Comparison of ENCODE assay signal across 3 cellular contexts in genomic region chr5:123441408-123441807, GRCh38.
TF ChIP-seq lines count a peak whose summit lies in the region.

No MANE protein-coding gene starts in this region.

TF ChIP-seq in SK-N-SH treated with all-trans-retinoic acid at 6 μM for 48 hours, 23 proteins besides CTCF, POLR2A, EP300 and RAD21 (continued from another document):
- no peak for TF ChIP-seq ARNTL (CRISPR knock-in tag; IDR thresholded peaks at IDR 0.05; ENCODE audit: borderline replicate concordance, low read depth)
TF ChIP-seq in SK-N-SH treated with all-trans-retinoic acid at 6 μM for 48 hours: peak in this region for 1.

TF ChIP-seq in SK-N-SH, 30 proteins besides CTCF, POLR2A, EP300 and RAD21:
- TF ChIP-seq, protein P1, sequence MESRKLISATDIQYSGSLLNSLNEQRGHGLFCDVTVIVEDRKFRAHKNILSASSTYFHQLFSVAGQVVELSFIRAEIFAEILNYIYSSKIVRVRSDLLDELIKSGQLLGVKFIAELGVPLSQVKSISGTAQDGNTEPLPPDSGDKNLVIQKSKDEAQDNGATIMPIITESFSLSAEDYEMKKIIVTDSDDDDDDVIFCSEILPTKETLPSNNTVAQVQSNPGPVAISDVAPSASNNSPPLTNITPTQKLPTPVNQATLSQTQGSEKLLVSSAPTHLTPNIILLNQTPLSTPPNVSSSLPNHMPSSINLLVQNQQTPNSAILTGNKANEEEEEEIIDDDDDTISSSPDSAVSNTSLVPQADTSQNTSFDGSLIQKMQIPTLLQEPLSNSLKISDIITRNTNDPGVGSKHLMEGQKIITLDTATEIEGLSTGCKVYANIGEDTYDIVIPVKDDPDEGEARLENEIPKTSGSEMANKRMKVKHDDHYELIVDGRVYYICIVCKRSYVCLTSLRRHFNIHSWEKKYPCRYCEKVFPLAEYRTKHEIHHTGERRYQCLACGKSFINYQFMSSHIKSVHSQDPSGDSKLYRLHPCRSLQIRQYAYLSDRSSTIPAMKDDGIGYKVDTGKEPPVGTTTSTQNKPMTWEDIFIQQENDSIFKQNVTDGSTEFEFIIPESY (IDR thresholded peaks at IDR 0.05; ENCODE audit: borderline replicate concordance, low read depth), result no peak
- TF ChIP-seq MAX (IDR thresholded peaks at IDR 0.05; ENCODE audit: low read depth), result no peak
- no peak for TF ChIP-seq GATA2 (CRISPR knock-in tag; IDR thresholded peaks at IDR 0.05)
- TF ChIP-seq RFX5 (IDR thresholded peaks at IDR 0.05; ENCODE audit: low read length), result no peak
- no peak for TF ChIP-seq POLR2AphosphoS5 (IDR thresholded peaks at IDR 0.05; ENCODE audit: low read depth, low read length)
- TF ChIP-seq FOXJ3 (CRISPR knock-in tag; IDR thresholded peaks at IDR 0.05), result no peak
- TF ChIP-seq JUND (IDR thresholded peaks at IDR 0.05), result no peak
- no peak for TF ChIP-seq RCOR1 (IDR thresholded peaks at IDR 0.05; ENCODE audit: low read length)
- no peak for TF ChIP-seq CHD2 (IDR thresholded peaks at IDR 0.05; ENCODE audit: low read length, partially characterized antibody)
- TF ChIP-seq, protein P2, sequence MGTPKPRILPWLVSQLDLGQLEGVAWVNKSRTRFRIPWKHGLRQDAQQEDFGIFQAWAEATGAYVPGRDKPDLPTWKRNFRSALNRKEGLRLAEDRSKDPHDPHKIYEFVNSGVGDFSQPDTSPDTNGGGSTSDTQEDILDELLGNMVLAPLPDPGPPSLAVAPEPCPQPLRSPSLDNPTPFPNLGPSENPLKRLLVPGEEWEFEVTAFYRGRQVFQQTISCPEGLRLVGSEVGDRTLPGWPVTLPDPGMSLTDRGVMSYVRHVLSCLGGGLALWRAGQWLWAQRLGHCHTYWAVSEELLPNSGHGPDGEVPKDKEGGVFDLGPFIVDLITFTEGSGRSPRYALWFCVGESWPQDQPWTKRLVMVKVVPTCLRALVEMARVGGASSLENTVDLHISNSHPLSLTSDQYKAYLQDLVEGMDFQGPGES (IDR thresholded peaks at IDR 0.05; ENCODE audit: low read depth, low read length), result no peak
- no peak for TF ChIP-seq RXRA (IDR thresholded peaks at IDR 0.05; ENCODE audit: borderline replicate concordance, low read depth)
- TF ChIP-seq NRF1 (IDR thresholded peaks at IDR 0.05; ENCODE audit: low read depth, low read length), result no peak
- TF ChIP-seq GABPA (IDR thresholded peaks at IDR 0.05; ENCODE audit: low read depth), result no peak
- TF ChIP-seq FOXM1 (IDR thresholded peaks at IDR 0.05; ENCODE audit: low read depth), result no peak
- no peak for TF ChIP-seq PBX3 (IDR thresholded peaks at IDR 0.05)

TF ChIP-seq in HepG2, 621 proteins besides CTCF, POLR2A, EP300 and RAD21 (continued from another document):
- TF ChIP-seq IKZF5 (CRISPR knock-in tag; IDR thresholded peaks at IDR 0.05) (no peak), ZNF501 (CRISPR knock-in tag; IDR thresholded peaks at IDR 0.05) (no peak), ZNF747 (CRISPR knock-in tag; IDR thresholded peaks at IDR 0.05; ENCODE audit: borderline replicate concordance) (no peak), ADNP (CRISPR knock-in tag; IDR thresholded peaks at IDR 0.05) (no peak), ZNF674 (CRISPR knock-in tag; IDR thresholded peaks at IDR 0.05; ENCODE audit: low read depth) (no peak), POLR2AphosphoS2 (IDR thresholded peaks at IDR 0.05; ENCODE audit: low read depth, low read length) (no peak), ZKSCAN1 (IDR thresholded peaks at IDR 0.05; ENCODE audit: low read length) (no peak), ARNT2 (CRISPR knock-in tag; IDR thresholded peaks at IDR 0.05; ENCODE audit: low read depth) (no peak), ZEB1 (IDR thresholded peaks at IDR 0.05; ENCODE audit: insufficient replicate concordance, low read depth) (no peak), ZNF382 (CRISPR knock-in tag; IDR thresholded peaks at IDR 0.05; ENCODE audit: borderline replicate concordance) (no peak), MXI1 (IDR thresholded peaks at IDR 0.05; ENCODE audit: borderline replicate concordance, low read depth, low read length) (no peak), HNRNPLL (IDR thresholded peaks at IDR 0.05; ENCODE audit: low read depth, low read length, poor library complexity, severe bottlenecking) (no peak), MLXIP (CRISPR knock-in tag; IDR thresholded peaks at IDR 0.05; ENCODE audit: borderline replicate concordance) (no peak), ZNF24 (IDR thresholded peaks at IDR 0.05) (no peak)
- TF ChIP-seq, protein P3, sequence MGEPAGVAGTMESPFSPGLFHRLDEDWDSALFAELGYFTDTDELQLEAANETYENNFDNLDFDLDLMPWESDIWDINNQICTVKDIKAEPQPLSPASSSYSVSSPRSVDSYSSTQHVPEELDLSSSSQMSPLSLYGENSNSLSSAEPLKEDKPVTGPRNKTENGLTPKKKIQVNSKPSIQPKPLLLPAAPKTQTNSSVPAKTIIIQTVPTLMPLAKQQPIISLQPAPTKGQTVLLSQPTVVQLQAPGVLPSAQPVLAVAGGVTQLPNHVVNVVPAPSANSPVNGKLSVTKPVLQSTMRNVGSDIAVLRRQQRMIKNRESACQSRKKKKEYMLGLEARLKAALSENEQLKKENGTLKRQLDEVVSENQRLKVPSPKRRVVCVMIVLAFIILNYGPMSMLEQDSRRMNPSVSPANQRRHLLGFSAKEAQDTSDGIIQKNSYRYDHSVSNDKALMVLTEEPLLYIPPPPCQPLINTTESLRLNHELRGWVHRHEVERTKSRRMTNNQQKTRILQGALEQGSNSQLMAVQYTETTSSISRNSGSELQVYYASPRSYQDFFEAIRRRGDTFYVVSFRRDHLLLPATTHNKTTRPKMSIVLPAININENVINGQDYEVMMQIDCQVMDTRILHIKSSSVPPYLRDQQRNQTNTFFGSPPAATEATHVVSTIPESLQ (CRISPR knock-in tag; conservative IDR thresholded peaks at IDR 0.05), result no peak
